ENCODE assay signal across 8 cellular contexts in the genomic region with DNA sequence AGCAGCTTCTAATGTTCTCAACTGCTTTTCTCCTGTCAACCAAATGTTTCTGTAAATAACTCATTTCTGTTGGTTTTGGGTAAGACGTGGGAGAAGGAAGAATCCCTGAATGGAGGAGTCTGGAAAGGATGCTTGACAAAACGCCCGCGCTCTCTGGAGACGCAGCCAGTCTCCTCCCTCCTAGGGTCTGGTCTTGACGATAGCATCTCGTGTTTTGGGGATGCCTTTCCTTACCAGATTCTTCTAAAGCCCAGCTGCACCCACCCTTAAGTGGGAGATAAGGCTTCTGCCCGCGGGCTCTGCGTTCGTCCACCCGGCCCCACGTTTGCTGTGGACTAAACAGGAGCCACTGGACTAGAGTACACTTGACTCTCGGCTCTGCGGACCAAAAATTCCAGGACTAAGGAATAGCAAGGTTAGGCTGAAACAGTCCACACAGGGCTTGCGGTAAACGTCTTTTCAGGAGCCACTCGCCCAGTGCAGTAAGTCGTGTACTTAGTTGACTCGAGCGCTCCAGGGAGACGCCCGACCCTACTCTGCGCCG. TPM values are rescaled to one million over a fixed set of nuclear protein-coding genes. Genes with fewer than 3 reads are reported as not detected.
DNase-seq lines count a peak whose midpoint lies in the region; ATAC-seq and TF ChIP-seq lines count a peak whose summit lies in the region.

No MANE protein-coding gene starts in this region.

- no peaks in the 10 kb centered on the region for H3K27me3 Mint-ChIP-seq in CD4-positive, alpha-beta T cell
- H3K27me3 Mint-ChIP-seq in T-cell (peaks cover 7 to 18% of the 10 kb centered on the region in 2 donors), nephron progenitor cell (ENCODE audit: low read depth, poor library complexity) (peaks cover 21% of the 10 kb centered on the region)

- peak overlapping the region; percentile 58 to 92 (median 88) for H3K4me3 ChIP-seq in fibroblast of lung (replicated peaks in 1 of 4; ENCODE audit: control extremely low read depth in 1 of 4, insufficient read depth in 1 of 4, low read depth in 3 of 4, low read length in 4 of 4)

- H4K20me1 ChIP-seq in fibroblast of lung (ENCODE audit: control insufficient read depth, extremely low read depth, insufficient read depth, low read length) = no peaks in the 10 kb centered on the region

- ATAC-seq in CD4-positive, alpha-beta T cell (ENCODE audit: poor library complexity) = no peak
- ATAC-seq in T-cell (replicated peaks in 1 of 4) = no peak
- no peak for ATAC-seq in HG03108 (IDR thresholded peaks at IDR 0.05; ENCODE audit: unreplicated experiment)

- H3K4me3 Mint-ChIP-seq in CD4-positive, alpha-beta T cell = peak overlapping the region; percentile 98
- peak overlapping the region; percentile 88 to 97 (median 92) for H3K4me3 Mint-ChIP-seq in T-cell
- peak overlapping the region; percentile 93 for H3K4me3 Mint-ChIP-seq in nephron progenitor cell

- peak overlapping the region; percentile 52 for H3K27ac ChIP-seq in CD4-positive, alpha-beta T cell (ENCODE audit: low read depth, low read length)
- peak overlapping the region; percentile 98 for H3K27ac ChIP-seq in fibroblast of lung (ENCODE audit: insufficient read depth, low read length)

- no peaks in the 10 kb centered on the region for H3K9me3 Mint-ChIP-seq in CD4-positive, alpha-beta T cell
- H3K9me3 Mint-ChIP-seq in T-cell (no peaks in the 10 kb centered on the region), nephron progenitor cell (no peaks in the 10 kb centered on the region)

- H3K79me2 ChIP-seq in fibroblast of lung (ENCODE audit: control insufficient read depth, insufficient read depth, low read length) = peaks cover 13% of the 10 kb centered on the region

- peaks cover 54% of the 10 kb centered on the region for H3K4me1 Mint-ChIP-seq in CD4-positive, alpha-beta T cell (ENCODE audit: low read depth)
- H3K4me1 Mint-ChIP-seq in T-cell (peaks cover 22 to 39% (median 35%) of the 10 kb centered on the region in 3 donors), nephron progenitor cell (peaks cover 20% of the 10 kb centered on the region)

- no peak for DNase-seq in CD4-positive, alpha-beta T cell
- DNase-seq in T-cell = no peak
- peak in 1 of 2 donors; percentile 39 for DNase-seq in fibroblast of lung (ENCODE audit: low read depth in 2 of 2)
- no peak for DNase-seq in nephron progenitor cell
- DNase-seq in RKO (ENCODE audit: low spot score) = no peak
- no peak for DNase-seq in epidermal melanocyte (ENCODE audit: insufficient read length, low spot score)
- no peak for DNase-seq in NCI-H69 (lab: John Stamatoyannopoulos, UW)

- peaks cover 5% of the 10 kb centered on the region for H3K4me1 ChIP-seq in fibroblast of lung (ENCODE audit: control insufficient read depth, extremely low read depth, insufficient read depth, low read length)

- peaks cover 5% of the 10 kb centered on the region for H3K36me3 ChIP-seq in fibroblast of lung (ENCODE audit: control insufficient read depth, insufficient read depth, low read length)

- peak overlapping the region; percentile 87 for H3K27ac Mint-ChIP-seq in CD4-positive, alpha-beta T cell
- H3K27ac Mint-ChIP-seq in T-cell (peak overlapping the region; percentile 92 to 95), nephron progenitor cell (peak overlapping the region; percentile 87)

- H2AFZ ChIP-seq in fibroblast of lung (ENCODE audit: low read length) = peak overlapping the region; percentile 89

- peak overlapping the region; percentile 99 for H3K9ac ChIP-seq in fibroblast of lung (ENCODE audit: insufficient read depth, low read length)

- peaks cover 32% of the 10 kb centered on the region for H3K36me3 Mint-ChIP-seq in CD4-positive, alpha-beta T cell (ENCODE audit: low read depth)
- H3K36me3 Mint-ChIP-seq in T-cell = peaks cover 3% of the 10 kb centered on the region
- peaks cover 25% of the 10 kb centered on the region for H3K36me3 Mint-ChIP-seq in nephron progenitor cell (ENCODE audit: low read depth)

- H3K4me2 ChIP-seq in fibroblast of lung (ENCODE audit: extremely low read depth, insufficient read depth, low read length) = peak overlapping the region; percentile 89

- CTCF ChIA-PET in CD4-positive, alpha-beta T cell (lab: Charles Lee) = interaction anchor here (0.5 kb wide), 1 partner anchor 446 kb away, joined by 3 read pairs; no protein-coding TSS in a partner anchor
- CTCF ChIA-PET in T-cell (lab: Charles Lee) = no interaction called here

- no peaks in the 10 kb centered on the region for H3K9me3 ChIP-seq in CD4-positive, alpha-beta T cell (ENCODE audit: control insufficient read depth, low read length)
- H3K9me3 ChIP-seq in fibroblast of lung (ENCODE audit: control insufficient read depth, insufficient read depth, low read depth, low read length) = no peaks in the 10 kb centered on the region

- no peaks in the 10 kb centered on the region for H3K27me3 ChIP-seq in CD4-positive, alpha-beta T cell (ENCODE audit: control insufficient read depth, insufficient read depth, low read length)
- no peaks in the 10 kb centered on the region for H3K27me3 ChIP-seq in fibroblast of lung (ENCODE audit: control insufficient read depth, insufficient read depth, low read length)

- POLR2A ChIA-PET in CD4-positive, alpha-beta T cell (lab: Charles Lee) = interaction anchor here (1.3 to 2.3 kb wide), 6 partner anchors 16 to 1443 kb away, joined by 4 to 15 read pairs (median 8); a partner anchor contains a TSS
- POLR2A ChIA-PET in T-cell (lab: Charles Lee) = no interaction called here

- no peak for TF ChIP-seq CTCF in CD4-positive, alpha-beta T cell (IDR thresholded peaks at IDR 0.05)
- TF ChIP-seq CTCF in fibroblast of lung (conservative IDR thresholded peaks at IDR 0.05 in 1 of 2, IDR thresholded peaks at IDR 0.05 in 1 of 2; ENCODE audit: low read depth in 1 of 2, low read length in 2 of 2) (no peak), nephron progenitor cell (IDR thresholded peaks at IDR 0.05) (no peak)

- intact Hi-C loops in CD4-positive, alpha-beta T cell (cut with DNase I, micrococcal nuclease) = loop anchor here in 1 of 2 experiments (5.0 kb wide), 1 partner anchor 252 kb away; no protein-coding TSS in a partner anchor

RNA-seq across cellular contexts. Expression of a gene that starts 0.5 kb away (rescaled TPM):
- 1 to 10 TPM; 7.5 to 7.9 TPM for total RNA-seq in CD4-positive, alpha-beta T cell
- total RNA-seq in T-cell (100 to 1,000 TPM in 1 of 5 donors, 10 to 100 TPM in 2, 1 to 10 TPM in 1, under 1 TPM in 1; 0.54 to 141 (median 54.5) TPM), fibroblast of lung (563 and 826 TPM in 2 replicates)
- polyA plus RNA-seq in fibroblast of lung = 487 and 1,013 TPM in 2 replicates
- polyA plus RNA-seq in fibroblast of lung (2012) = 254 and 536 TPM in 2 replicates
- polyA minus RNA-seq in fibroblast of lung (ENCODE audit: low replicate concordance) = 17.4 and 56.3 TPM in 2 replicates
